Comparison of ENCODE assay signal across 17 cellular contexts in genomic region chr12:78220811-78221210, GRCh38.
DNase-seq lines count a peak whose midpoint lies in the region; ATAC-seq and TF ChIP-seq lines count a peak whose summit lies in the region.
"Had no signal": no experiment of that assay in that cellular context is flagged by ENCODE, and none has a peak within 500 bp of the region (broad histone marks: within the 10 kb centered on the region; RNA-seq: fewer than 3 reads in every experiment).

No MANE protein-coding gene starts in this region.

- no peak for DNase-seq in Right ventricle myocardium superior
- no peak for DNase-seq in left ventricle myocardium superior
- peak; percentile 17 for DNase-seq in LNCaP clone FGC (ENCODE audit: low read depth)
- DNase-seq in cerebellum (ENCODE audit: low spot score) = peak; percentile 30
- DNase-seq: Caco-2; CD4-positive, CD25-positive, alpha-beta regulatory T cell; CD8-positive, alpha-beta T cell; DMS153; DND-41; GDM1; GOT3; HFFc6 had no signal

- TF ChIP-seq CTCF in LNCaP clone FGC (IDR thresholded peaks at IDR 0.05; ENCODE audit: control insufficient read depth, extremely low read depth, insufficient read depth) = no peak

- H3K4me3 ChIP-seq in LNCaP clone FGC (ENCODE audit: low read depth, low read length) = no peak overlapping the region
- H3K4me3 ChIP-seq: BLaER1, GM12878, HAP-1 had no signal

- intact Hi-C loops in Right ventricle myocardium superior (cut with DNase I) (no loop called here), left ventricle myocardium superior (cut with micrococcal nuclease) (no loop called here)

- ATAC-seq in Right ventricle myocardium superior (ENCODE audit: poor library complexity) (peak; percentile 55), left ventricle myocardium superior (no peak), GM21723 (IDR thresholded peaks at IDR 0.05; ENCODE audit: unreplicated experiment) (no peak), HG03039 (IDR thresholded peaks at IDR 0.05; ENCODE audit: unreplicated experiment) (no peak)
- ATAC-seq: CD8-positive, alpha-beta T cell; GM12878 had no signal

Comparison
In these comparisons a context has a peak if more than half of its experiments do, and no peak if none do; other contexts are left out.
1. DNase-seq: peak in LNCaP clone FGC (single experiment) and cerebellum (single experiment); none in Right ventricle myocardium superior (single experiment) and left ventricle myocardium superior (single experiment).